Comparison of ENCODE assay signal across 20 cellular contexts in genomic region chr2:195709901-195710300, GRCh38. TPM values are rescaled to one million over a fixed set of nuclear protein-coding genes. Genes with fewer than 3 reads are reported as not detected.
A peak's percentile ranks its signal among the peaks of the same experiment; 100 is the strongest.
DNase-seq lines count a peak whose midpoint lies in the region; ATAC-seq, FAIRE-seq and TF ChIP-seq lines count a peak whose summit lies in the region.
"Had no signal": no experiment of that assay in that cellular context is flagged by ENCODE, and none has a peak within 500 bp of the region (broad histone marks: within the 10 kb centered on the region; RNA-seq: fewer than 3 reads in every experiment).

No MANE protein-coding gene starts in this region.

- H3K36me3 ChIP-seq in brain microvascular endothelial cell (replicated peaks), result no peaks in the 10 kb centered on the region

- in situ Hi-C loops in brain microvascular endothelial cell (cut with HindIII; ENCODE audit: low pct_ligation_motif_present, low sequenced_read_pairs), result no loop called here

- H3K27me3 ChIP-seq in brain microvascular endothelial cell (replicated peaks), result no peaks in the 10 kb centered on the region
- H3K27me3 ChIP-seq: SJCRH30 had no signal

- no peak for FAIRE-seq in GM19239 (lab: Jason Lieb, UNC)
- FAIRE-seq: G401.6, HepG2 had no signal

- ATAC-seq in HG03139 (IDR thresholded peaks at IDR 0.05; ENCODE audit: unreplicated experiment), result no peak
- ATAC-seq: GM23338, HepG2 had no signal

- no peaks in the 10 kb centered on the region for H3K9me3 Mint-ChIP-seq in HFFc6
- H3K9me3 Mint-ChIP-seq: GM23338 had no signal

- TF ChIP-seq CTCF in HFFc6 (IDR thresholded peaks at IDR 0.05) (no peak), brain microvascular endothelial cell (IDR thresholded peaks at IDR 0.05; ENCODE audit: low read depth, low read length, missing control alignments) (no peak)

- no peak overlapping the region for H3K4me3 ChIP-seq in brain microvascular endothelial cell (ENCODE audit: low read depth, low read length)
- H3K4me3 ChIP-seq: GM23338, SJCRH30 had no signal

- peak overlapping the region; percentile 55 for H3K27ac ChIP-seq in brain microvascular endothelial cell
- H3K27ac ChIP-seq: SJCRH30 had no signal

- peaks cover 28% of the 10 kb centered on the region for H3K36me3 Mint-ChIP-seq in HFFc6 (ENCODE audit: low read depth)

- DNase-seq in EH (ENCODE audit: low read depth), result peak; percentile 25
- DNase-seq in HFFc6, result no peak
- no peak for DNase-seq in brain microvascular endothelial cell
- DNase-seq in iris pigment epithelial cell (ENCODE audit: low read depth), result peak; percentile 50
- DNase-seq in HT-29 (ENCODE audit: low spot score), result no peak
- DNase-seq in NCI-H748 (lab: John Stamatoyannopoulos, UW; ENCODE audit: unreplicated experiment), result no peak
- no peak for DNase-seq in GM19239 (ENCODE audit: insufficient read length, low spot score)
- DNase-seq: DMS79 treated with DMSO at 0.1 percent for 48 hours, KG1, NCI-H1417, NCI-H187, NCI-H2107, NCI-H524, SJCRH30, SW 1271 had no signal

- H3K27me3 Mint-ChIP-seq in HFFc6 (ENCODE audit: insufficient read depth), result no peaks in the 10 kb centered on the region; the same call in none of the 2 replicates

- peak overlapping the region; percentile 71 for H3K27ac Mint-ChIP-seq in HFFc6
- H3K27ac Mint-ChIP-seq: CD14-positive monocyte had no signal

- H3K4me3 Mint-ChIP-seq in HFFc6, result peak overlapping the region; percentile 27; the same call in 1 of the 2 replicates
- H3K4me3 Mint-ChIP-seq: CD14-positive monocyte, GM23338 had no signal

- peaks cover 52% of the 10 kb centered on the region for H3K4me1 Mint-ChIP-seq in HFFc6 (ENCODE audit: low read depth)
- H3K4me1 Mint-ChIP-seq: CD14-positive monocyte had no signal

RNA-seq across cellular contexts. Expression of gene SLC39A10, which starts 52.9 kb away (rescaled TPM):
- 10 to 100 TPM; 24.8 to 30.4 (median 27.7) TPM for total RNA-seq in HFFc6 (2021; fragmentation: NEBNext Ultra II Directional; extraction: Animal tissue kit (Norgen Biotek cat#: 25700))
- total RNA-seq in HT-29 (2014; rRNA removed; shearing (Covaris generic)), result 7.6 and 10.3 TPM in 2 replicates

Comparison
In these comparisons a context has a peak if more than half of its experiments do, and no peak if none do; other contexts are left out.
1. DNase-seq: peak in EH (single experiment) and iris pigment epithelial cell (single experiment); none in HFFc6 (single experiment), brain microvascular endothelial cell (single experiment), HT-29 (single experiment), NCI-H748 (single experiment) and GM19239 (single experiment).